10 cellular contexts compared by ENCODE assay signal in the genomic region with DNA sequence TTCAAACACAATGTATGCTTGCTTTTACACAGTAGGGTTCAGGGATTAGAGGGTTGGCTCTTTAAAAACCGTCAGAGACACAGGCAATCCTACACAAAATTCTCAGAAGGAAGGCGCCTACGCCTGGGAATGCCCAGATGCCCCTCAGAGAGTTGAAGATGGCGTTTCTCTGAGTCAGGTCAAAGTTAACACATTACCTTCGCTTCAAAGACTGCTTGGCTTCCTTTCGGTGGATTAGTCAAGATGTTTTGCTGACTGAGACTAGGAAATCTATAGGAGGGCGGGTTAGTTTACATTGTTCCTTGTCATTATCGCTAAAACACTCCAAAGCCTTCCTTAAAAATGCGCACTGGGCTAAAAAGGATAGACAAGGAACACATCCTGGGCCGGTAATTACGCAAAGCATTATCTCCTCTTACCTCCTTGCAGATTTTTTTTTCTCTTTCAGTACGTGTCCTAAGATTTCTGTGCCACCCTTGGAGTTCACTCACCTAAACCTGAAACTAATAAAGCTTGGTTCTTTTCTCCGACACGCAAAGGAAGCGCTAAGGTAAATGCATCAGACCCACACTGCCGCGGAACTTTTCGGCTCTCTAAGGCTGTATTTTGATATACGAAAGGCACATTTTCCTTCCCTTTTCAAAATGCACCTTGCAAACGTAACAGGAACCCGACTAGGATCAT. TPM values are rescaled to one million over a fixed set of nuclear protein-coding genes. Genes with fewer than 3 reads are reported as not detected.
A peak's percentile ranks its signal among the peaks of the same experiment; 100 is the strongest.
DNase-seq lines count a peak whose midpoint lies in the region; ATAC-seq and TF ChIP-seq lines count a peak whose summit lies in the region.
"Had no signal": no experiment of that assay in that cellular context is flagged by ENCODE, and none has a peak within 500 bp of the region (broad histone marks: within the 10 kb centered on the region; RNA-seq: fewer than 3 reads in every experiment).

No MANE protein-coding gene starts in this region.

- no peaks in the 10 kb centered on the region for H3K4me1 ChIP-seq in DND-41 (ENCODE audit: insufficient read depth, low read length)
- peaks cover 5% of the 10 kb centered on the region; the same call in 1 of the 2 replicates for H3K4me1 ChIP-seq in iPS-20b (ENCODE audit: insufficient read depth, low read length)
- no peaks in the 10 kb centered on the region for H3K4me1 ChIP-seq in prostate gland (replicated peaks)

- H4K20me1 ChIP-seq in DND-41 (ENCODE audit: insufficient read depth, low read length): no peaks in the 10 kb centered on the region

- H2AFZ ChIP-seq in DND-41 (ENCODE audit: low read depth, low read length): 0 out of 2 replicates have a peak overlapping the region, but pooled peaks have one; percentile 3

- H3K4me3 Mint-ChIP-seq in brain: peak overlapping the region; percentile 80 to 85 (median 83)
- no peak overlapping the region for H3K4me3 Mint-ChIP-seq in activated CD4-positive, alpha-beta T cell treated with anti-CD3 and anti-CD28 coated beads for 36 hours
- no peak overlapping the region for H3K4me3 Mint-ChIP-seq in activated CD8-positive, alpha-beta memory T cell treated with anti-CD3 and anti-CD28 coated beads, Interleukin-2, amount 10 ng/mL, durations not matched to agents 7 days and 5 days

- H3K27ac Mint-ChIP-seq in brain: no peak overlapping the region
- H3K27ac Mint-ChIP-seq in activated CD4-positive, alpha-beta T cell treated with anti-CD3 and anti-CD28 coated beads for 36 hours: no peak overlapping the region
- H3K27ac Mint-ChIP-seq in activated CD8-positive, alpha-beta memory T cell treated with anti-CD3 and anti-CD28 coated beads, Interleukin-2, amount 10 ng/mL, durations not matched to agents 7 days and 5 days: no peak overlapping the region

- no peaks in the 10 kb centered on the region for H3K36me3 Mint-ChIP-seq in brain
- H3K36me3 Mint-ChIP-seq in activated CD4-positive, alpha-beta T cell treated with anti-CD3 and anti-CD28 coated beads for 36 hours (ENCODE audit: low read depth): no peaks in the 10 kb centered on the region
- no peaks in the 10 kb centered on the region for H3K36me3 Mint-ChIP-seq in activated CD8-positive, alpha-beta memory T cell treated with anti-CD3 and anti-CD28 coated beads, Interleukin-2, amount 10 ng/mL, durations not matched to agents 7 days and 5 days

- TF ChIP-seq CTCF in DND-41 (IDR thresholded peaks at IDR 0.05; ENCODE audit: borderline replicate concordance, extremely low read depth, low read length, poor library complexity, severe bottlenecking) (no peak), brain (conservative IDR thresholded peaks at IDR 0.05) (no peak), prostate gland (IDR thresholded peaks at IDR 0.05) (no peak)

- no peaks in the 10 kb centered on the region for H3K9me3 Mint-ChIP-seq in brain
- H3K9me3 Mint-ChIP-seq in activated CD4-positive, alpha-beta T cell treated with anti-CD3 and anti-CD28 coated beads for 36 hours (ENCODE audit: low read depth): no peaks in the 10 kb centered on the region
- H3K9me3 Mint-ChIP-seq in activated CD8-positive, alpha-beta memory T cell treated with anti-CD3 and anti-CD28 coated beads, Interleukin-2, amount 10 ng/mL, durations not matched to agents 7 days and 5 days (ENCODE audit: low read depth): no peaks in the 10 kb centered on the region

- H3K4me1 Mint-ChIP-seq in brain: peaks cover 17% of the 10 kb centered on the region
- H3K4me1 Mint-ChIP-seq in activated CD4-positive, alpha-beta T cell treated with anti-CD3 and anti-CD28 coated beads for 36 hours: no peaks in the 10 kb centered on the region
- H3K4me1 Mint-ChIP-seq in activated CD8-positive, alpha-beta memory T cell treated with anti-CD3 and anti-CD28 coated beads, Interleukin-2, amount 10 ng/mL, durations not matched to agents 7 days and 5 days: no peaks in the 10 kb centered on the region

- ATAC-seq in DND-41 (ENCODE audit: insufficient read depth, low read depth) (no peak), GM18867 (IDR thresholded peaks at IDR 0.05; ENCODE audit: unreplicated experiment) (no peak), GM21528 (IDR thresholded peaks at IDR 0.05; ENCODE audit: low FRiP score, unreplicated experiment) (no peak)
- ATAC-seq in activated CD4-positive, alpha-beta T cell treated with anti-CD3 and anti-CD28 coated beads for 36 hours: no peak
- ATAC-seq in activated CD8-positive, alpha-beta memory T cell treated with anti-CD3 and anti-CD28 coated beads, Interleukin-2, amount 10 ng/mL, durations not matched to agents 7 days and 5 days: no peak

- POLR2A ChIA-PET in activated CD4-positive, alpha-beta T cell treated with anti-CD3 and anti-CD28 coated beads for 36 hours (lab: Charles Lee): no interaction called here

- H3K36me3 ChIP-seq in DND-41 (ENCODE audit: insufficient read depth, low read length): no peaks in the 10 kb centered on the region
- no peaks in the 10 kb centered on the region for H3K36me3 ChIP-seq in iPS-20b (ENCODE audit: insufficient read depth, low read depth, low read length)
- H3K36me3 ChIP-seq in prostate gland: no peaks in the 10 kb centered on the region

- H3K9ac ChIP-seq in DND-41 (ENCODE audit: low read depth, low read length) (no peak overlapping the region), iPS-20b (ENCODE audit: low read depth, low read length) (peak overlapping the region; percentile 64; the same call in 1 of the 2 replicates)

- WGBS in prostate gland: 35% methylated on average over 21 of the region's 21 CpGs

- DNase-seq in DND-41: no peak
- no peak for DNase-seq in prostate gland (ENCODE audit: low spot score)
- no peak for DNase-seq in activated CD4-positive, alpha-beta T cell treated with anti-CD3 and anti-CD28 coated beads for 36 hours
- DNase-seq in activated CD8-positive, alpha-beta memory T cell treated with anti-CD3 and anti-CD28 coated beads, Interleukin-2, amount 10 ng/mL, durations not matched to agents 7 days and 5 days: no peak

- H3K27me3 Mint-ChIP-seq in brain: peaks cover 64% of the 10 kb centered on the region
- peaks cover 30% of the 10 kb centered on the region for H3K27me3 Mint-ChIP-seq in activated CD4-positive, alpha-beta T cell treated with anti-CD3 and anti-CD28 coated beads for 36 hours
- peaks cover 27% of the 10 kb centered on the region for H3K27me3 Mint-ChIP-seq in activated CD8-positive, alpha-beta memory T cell treated with anti-CD3 and anti-CD28 coated beads, Interleukin-2, amount 10 ng/mL, durations not matched to agents 7 days and 5 days

- no peak for TF ChIP-seq POLR2A in prostate gland (IDR thresholded peaks at IDR 0.05)

- H3K9me3 ChIP-seq in DND-41 (ENCODE audit: insufficient read depth, low read length, severe bottlenecking) (no peaks in the 10 kb centered on the region), iPS-20b (ENCODE audit: insufficient read depth, low read depth, low read length) (no peaks in the 10 kb centered on the region), prostate gland (no peaks in the 10 kb centered on the region)

- intact Hi-C loops in prostate gland (cut with DNase I): no loop called here
- intact Hi-C loops in activated CD4-positive, alpha-beta T cell treated with anti-CD3 and anti-CD28 coated beads for 36 hours (cut with DNase I, micrococcal nuclease): no loop called here

- no peaks in the 10 kb centered on the region for H3K79me2 ChIP-seq in DND-41 (ENCODE audit: insufficient read depth, low read length)

- H3K4me3 ChIP-seq in DND-41 (ENCODE audit: low read depth in 1 of 2, low read length in 2 of 2) (no peak overlapping the region), iPS-20b (ENCODE audit: low read length) (peak overlapping the region; percentile 87), prostate gland (peak overlapping the region; percentile 31 to 38)

- CTCF ChIA-PET in activated CD4-positive, alpha-beta T cell treated with anti-CD3 and anti-CD28 coated beads for 36 hours (lab: Charles Lee): no interaction called here
- CTCF ChIA-PET in activated CD8-positive, alpha-beta memory T cell treated with anti-CD3 and anti-CD28 coated beads, Interleukin-2, amount 10 ng/mL, durations not matched to agents 7 days and 5 days (lab: Charles Lee): no interaction called here

- no peak overlapping the region for H3K4me2 ChIP-seq in DND-41 (ENCODE audit: insufficient read depth, low read length)

- H3K27me3 ChIP-seq in DND-41 (ENCODE audit: insufficient read depth, low read length, poor library complexity): no peaks in the 10 kb centered on the region
- peaks cover 40% of the 10 kb centered on the region for H3K27me3 ChIP-seq in iPS-20b (ENCODE audit: insufficient read depth, low read length)
- no peaks in the 10 kb centered on the region for H3K27me3 ChIP-seq in prostate gland (replicated peaks; ENCODE audit: insufficient read depth)

- H3K27ac ChIP-seq in DND-41 (ENCODE audit: low read length): no peak overlapping the region
- H3K27ac ChIP-seq in iPS-20b (ENCODE audit: low read length): no peak overlapping the region
- H3K27ac ChIP-seq in prostate gland: peak overlapping the region; percentile 25 to 37

RNA-seq across cellular contexts. Expression of a gene that starts 0.9 kb away (rescaled TPM):
- not detected for polyA plus RNA-seq in brain (ENCODE audit: insufficient read depth, low read depth, low replicate concordance)
- 1 to 10 TPM; 2.9 to 5.6 TPM for total RNA-seq in prostate gland
- total RNA-seq in activated CD4-positive, alpha-beta T cell treated with anti-CD3 and anti-CD28 coated beads for 36 hours: not detected
- total RNA-seq in activated CD8-positive, alpha-beta memory T cell treated with anti-CD3 and anti-CD28 coated beads, Interleukin-2, amount 10 ng/mL, durations not matched to agents 7 days and 5 days: not detected
- total RNA-seq: mononuclear cell had no signal
- polyA plus RNA-seq: BJ had no signal

RNA-seq across cellular contexts. Expression of a gene that starts 51.6 kb away (rescaled TPM):
- not detected for polyA plus RNA-seq in brain (ENCODE audit: insufficient read depth, low read depth, low replicate concordance)
- total RNA-seq in prostate gland: 1 to 10 TPM in 1 of 2 donors, not detected in 1; 6.1 TPM
- not detected for total RNA-seq in activated CD4-positive, alpha-beta T cell treated with anti-CD3 and anti-CD28 coated beads for 36 hours
- not detected for total RNA-seq in activated CD8-positive, alpha-beta memory T cell treated with anti-CD3 and anti-CD28 coated beads, Interleukin-2, amount 10 ng/mL, durations not matched to agents 7 days and 5 days
- total RNA-seq: mononuclear cell had no signal
- polyA plus RNA-seq: BJ had no signal

Comparison
In these comparisons a context has a peak if more than half of its experiments do, and no peak if none do; other contexts are left out.
1. H3K27ac ChIP-seq: peak in prostate gland (2 of 2); none in DND-41 (single experiment) and iPS-20b (single experiment).
2. H3K4me3 ChIP-seq: peak in iPS-20b (single experiment) and prostate gland (2 of 2); none in DND-41 (0 of 2).
3. H3K4me3 Mint-ChIP-seq: peak in brain (5 of 5); none in activated CD4-positive, alpha-beta T cell treated with anti-CD3 and anti-CD28 coated beads for 36 hours (single experiment) and activated CD8-positive, alpha-beta memory T cell treated with anti-CD3 and anti-CD28 coated beads, Interleukin-2, amount 10 ng/mL, durations not matched to agents 7 days and 5 days (single experiment).